Comparison of ENCODE assay signal across 16 cellular contexts in genomic region chr2:121471571-121472464, GRCh38. TPM values are rescaled to one million over a fixed set of nuclear protein-coding genes. Genes with fewer than 3 reads are reported as not detected.
DNase-seq lines count a peak whose midpoint lies in the region; ATAC-seq and TF ChIP-seq lines count a peak whose summit lies in the region.
"Had no signal": no experiment of that assay in that cellular context is flagged by ENCODE, and none has a peak within 500 bp of the region (broad histone marks: within the 10 kb centered on the region; RNA-seq: fewer than 3 reads in every experiment).

No MANE protein-coding gene starts in this region.

- H3K4me2 ChIP-seq in smooth muscle cell = no peak overlapping the region
- H3K4me2 ChIP-seq: A549 had no signal

- no peak overlapping the region for H2AFZ ChIP-seq in smooth muscle cell (ENCODE audit: low read depth)

- H3K9me3 ChIP-seq in smooth muscle cell (replicated peaks; ENCODE audit: low read depth) = no peaks in the 10 kb centered on the region
- H3K9me3 ChIP-seq: A549 had no signal

- H3K4me3 Mint-ChIP-seq in activated T-cell treated with anti-CD3 and anti-CD28 coated beads, Interleukin-2, amount 50 U/mL, for 72 hours = no peak overlapping the region
- H3K4me3 Mint-ChIP-seq in activated T-cell treated with anti-CD3 and anti-CD28 coated beads, Interleukin-2, amount 50 U/mL, for 4 hours = no peak overlapping the region
- H3K4me3 Mint-ChIP-seq in WTC11 = no peak overlapping the region; the same call in 1 of the 2 replicates
- H3K4me3 Mint-ChIP-seq: naive thymus-derived CD8-positive, alpha-beta T cell; T-cell had no signal

- peaks cover 0 to 1% of the 10 kb centered on the region in 2 donors for H3K9me3 Mint-ChIP-seq in activated T-cell treated with anti-CD3 and anti-CD28 coated beads, Interleukin-2, amount 50 U/mL, for 72 hours
- H3K9me3 Mint-ChIP-seq in activated T-cell treated with anti-CD3 and anti-CD28 coated beads, Interleukin-2, amount 50 U/mL, for 4 hours = no peaks in the 10 kb centered on the region
- H3K9me3 Mint-ChIP-seq in WTC11 = no peaks in the 10 kb centered on the region
- H3K9me3 Mint-ChIP-seq: naive thymus-derived CD8-positive, alpha-beta T cell; T-cell had no signal

- H3K36me3 ChIP-seq in smooth muscle cell (ENCODE audit: low read depth) = peaks cover 12% of the 10 kb centered on the region

- H3K27ac Mint-ChIP-seq in activated T-cell treated with anti-CD3 and anti-CD28 coated beads, Interleukin-2, amount 50 U/mL, for 72 hours = peak overlapping the region; percentile 26
- peak overlapping the region; percentile 91 for H3K27ac Mint-ChIP-seq in WTC11

- POLR2A ChIA-PET in WTC11 (lab: Charles Lee) = interaction anchor here (0.5 to 1.0 kb wide), 2 partner anchors 21 to 96 kb away, joined by 3 to 4 read pairs; no protein-coding TSS in a partner anchor

- H3F3A ChIP-seq in smooth muscle cell (ENCODE audit: low read depth) = no peaks in the 10 kb centered on the region

- peaks cover 16% of the 10 kb centered on the region for H3K4me1 Mint-ChIP-seq in activated T-cell treated with anti-CD3 and anti-CD28 coated beads, Interleukin-2, amount 50 U/mL, for 72 hours (ENCODE audit: low read depth)
- H3K4me1 Mint-ChIP-seq in activated T-cell treated with anti-CD3 and anti-CD28 coated beads, Interleukin-2, amount 50 U/mL, for 4 hours (ENCODE audit: low read depth) = peaks cover 21% of the 10 kb centered on the region
- peaks cover 40% of the 10 kb centered on the region for H3K4me1 Mint-ChIP-seq in WTC11

- 69% methylated on average over 8 of the region's 8 CpGs for WGBS in smooth muscle cell (ENCODE audit: low lambda C conversion rate)

- no peaks in the 10 kb centered on the region for H3K27me3 ChIP-seq in smooth muscle cell (ENCODE audit: low read depth)

- H3K27me3 Mint-ChIP-seq in activated T-cell treated with anti-CD3 and anti-CD28 coated beads, Interleukin-2, amount 50 U/mL, for 72 hours (ENCODE audit: low read depth) = no peaks in the 10 kb centered on the region
- H3K27me3 Mint-ChIP-seq in activated T-cell treated with anti-CD3 and anti-CD28 coated beads, Interleukin-2, amount 50 U/mL, for 4 hours (ENCODE audit: low read depth) = no peaks in the 10 kb centered on the region
- H3K27me3 Mint-ChIP-seq in WTC11 (ENCODE audit: low read depth) = no peaks in the 10 kb centered on the region
- H3K27me3 Mint-ChIP-seq: naive thymus-derived CD8-positive, alpha-beta T cell; T-cell had no signal

- H3K9ac ChIP-seq in smooth muscle cell (ENCODE audit: low read depth) = no peak overlapping the region

- peaks cover 31% of the 10 kb centered on the region for H3K4me1 ChIP-seq in smooth muscle cell (ENCODE audit: low read depth)

- no peak for ATAC-seq in activated T-cell treated with anti-CD3 and anti-CD28 coated beads, Interleukin-2, amount 50 U/mL, for 72 hours (replicated peaks in 1 of 2)
- ATAC-seq in activated T-cell treated with anti-CD3 and anti-CD28 coated beads, Interleukin-2, amount 50 U/mL, for 4 hours = no peak
- ATAC-seq in WTC11 (peak; percentile 60), HG03139 (IDR thresholded peaks at IDR 0.05; ENCODE audit: unreplicated experiment) (no peak), HG02623 (IDR thresholded peaks at IDR 0.05; ENCODE audit: unreplicated experiment) (no peak)
- ATAC-seq: A549; naive thymus-derived CD8-positive, alpha-beta T cell; T-cell had no signal

- H3K27ac ChIP-seq in smooth muscle cell (ENCODE audit: low read depth) = peak overlapping the region; percentile 40
- H3K27ac ChIP-seq: A549 had no signal

- DNase-seq in activated T-cell treated with anti-CD3 and anti-CD28 coated beads, Interleukin-2, amount 50 U/mL, for 72 hours = no peak
- no peak for DNase-seq in activated T-cell treated with anti-CD3 and anti-CD28 coated beads, Interleukin-2, amount 50 U/mL, for 4 hours
- no peak for DNase-seq in WTC11 (ENCODE audit: low spot score)
- DNase-seq in fibroblast of the aortic adventitia (ENCODE audit: low read depth) = peak; percentile 91
- DNase-seq in smooth muscle cell (lab: John Stamatoyannopoulos, UW; ENCODE audit: unreplicated experiment) = no peak
- DNase-seq in hippocampal formation (lab: John Stamatoyannopoulos, UW) = no peak
- DNase-seq: activated CD8-positive, alpha-beta memory T cell treated with anti-CD3 and anti-CD28 coated beads for 24 hours; naive thymus-derived CD8-positive, alpha-beta T cell; NCI-H510A; stimulated activated CD4-positive, alpha-beta T cell treated with anti-CD3 and anti-CD28 coated beads, Interleukin-2, amount 100 ng/mL, for 48 hours; T-cell had no signal

- H4K20me1 ChIP-seq in smooth muscle cell (ENCODE audit: low read depth) = peaks cover 36% of the 10 kb centered on the region

- peaks cover 7% of the 10 kb centered on the region for H3K79me2 ChIP-seq in smooth muscle cell (ENCODE audit: low read depth)

- H3K36me3 Mint-ChIP-seq in activated T-cell treated with anti-CD3 and anti-CD28 coated beads, Interleukin-2, amount 50 U/mL, for 72 hours (ENCODE audit: insufficient read depth in 2 of 2) = peaks cover 12 to 33% of the 10 kb centered on the region in 2 donors
- H3K36me3 Mint-ChIP-seq in activated T-cell treated with anti-CD3 and anti-CD28 coated beads, Interleukin-2, amount 50 U/mL, for 4 hours (ENCODE audit: insufficient read depth) = peaks cover 30% of the 10 kb centered on the region
- H3K36me3 Mint-ChIP-seq in WTC11 = peaks cover 36% of the 10 kb centered on the region

- TF ChIP-seq CTCF in WTC11 (IDR thresholded peaks at IDR 0.05) (no peak), fibroblast of the aortic adventitia (IDR thresholded peaks at IDR 0.05; ENCODE audit: insufficient read depth, low read length) (no peak), smooth muscle cell (IDR thresholded peaks at IDR 0.05; ENCODE audit: borderline replicate concordance, insufficient read depth, poor library complexity, severe bottlenecking) (no peak)

- H3K4me3 ChIP-seq in fibroblast of the aortic adventitia (ENCODE audit: low read depth, low read length) (no peak overlapping the region), smooth muscle cell (no peak overlapping the region)
- H3K4me3 ChIP-seq: A549, K562 had no signal

- CTCF ChIA-PET in WTC11 (lab: Charles Lee) = interaction anchor here (0.6 to 1.9 kb wide), 3 partner anchors 9 to 184 kb away, joined by 3 to 13 read pairs (median 3); no protein-coding TSS in a partner anchor

TF ChIP-seq in WTC11, 78 proteins besides CTCF, POLR2A, EP300 and RAD21:
- TF ChIP-seq SOX15 (CRISPR knock-in tag; IDR thresholded peaks at IDR 0.05) (no peak), ERG (CRISPR knock-in tag; IDR thresholded peaks at IDR 0.05) (no peak), SP1 (CRISPR knock-in tag; conservative IDR thresholded peaks at IDR 0.05) (no peak), NFE2L1 (CRISPR knock-in tag; IDR thresholded peaks at IDR 0.05) (no peak), ZNF423 (CRISPR knock-in tag; IDR thresholded peaks at IDR 0.05) (no peak)

RNA-seq across cellular contexts. Expression of gene RNU4ATAC, which starts 58.9 kb away (rescaled TPM):
- total RNA-seq in activated T-cell treated with anti-CD3 and anti-CD28 coated beads, Interleukin-2, amount 50 U/mL, for 72 hours = not detected
- total RNA-seq in activated T-cell treated with anti-CD3 and anti-CD28 coated beads, Interleukin-2, amount 50 U/mL, for 4 hours = not detected
- not detected in 3 replicates for total RNA-seq in WTC11 (2021)
- under 0.01 TPM in 1 of 2 replicates, not detected in the other for total RNA-seq in fibroblast of the aortic adventitia (ENCODE audit: low replicate concordance)
- not detected in 2 replicates for total RNA-seq in smooth muscle cell
- polyA plus RNA-seq in smooth muscle cell = 13.5 and 20.4 TPM in 2 replicates
- total RNA-seq: naive thymus-derived CD8-positive, alpha-beta T cell; T-cell had no signal
- polyA plus RNA-seq: A549; K562; naive thymus-derived CD8-positive, alpha-beta T cell; thymus had no signal
